9 cellular contexts compared by ENCODE assay signal in the genomic region with DNA sequence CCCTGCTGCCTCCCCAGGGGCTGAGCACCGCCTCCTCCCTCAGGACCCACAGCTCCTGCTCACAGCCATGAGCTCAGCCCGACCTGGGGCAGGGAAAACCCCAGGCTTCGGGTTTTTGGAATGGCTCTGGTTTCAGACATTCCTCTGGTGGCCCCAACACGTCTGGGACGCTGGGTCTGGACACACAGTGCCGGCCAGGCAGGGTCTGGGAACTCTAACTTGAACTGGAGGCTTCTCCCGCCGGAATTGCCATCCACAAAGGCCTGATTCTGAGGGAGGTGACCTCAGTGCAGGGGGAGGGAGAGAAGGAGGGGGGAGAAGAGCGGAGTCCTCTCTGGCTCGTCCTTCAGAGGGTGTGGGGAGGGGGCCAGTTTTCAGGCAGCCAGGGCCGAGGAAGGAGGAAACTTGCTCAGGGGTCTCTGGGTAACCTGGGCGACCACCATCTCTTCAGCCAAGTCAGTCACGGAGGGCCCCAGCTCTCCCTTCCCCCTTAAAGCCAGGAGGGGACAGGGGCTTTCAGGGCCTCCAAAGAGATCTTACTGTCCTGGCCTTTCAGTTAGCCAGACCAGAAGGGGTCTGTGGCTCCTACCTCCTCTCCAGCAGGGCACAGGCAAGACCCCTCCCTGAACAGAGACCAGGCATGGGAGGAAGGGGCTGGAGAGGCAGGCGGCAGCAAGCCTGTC. TPM values are rescaled to one million over a fixed set of nuclear protein-coding genes. Genes with fewer than 3 reads are reported as not detected.
DNase-seq lines count a peak whose midpoint lies in the region; ATAC-seq and TF ChIP-seq lines count a peak whose summit lies in the region.
"Had no signal": no experiment of that assay in that cellular context is flagged by ENCODE, and none has a peak within 500 bp of the region (broad histone marks: within the 10 kb centered on the region; RNA-seq: fewer than 3 reads in every experiment).

No MANE protein-coding gene starts in this region.

- H3K36me3 ChIP-seq in WERI-Rb-1 (no peaks in the 10 kb centered on the region), muscle layer of colon (ENCODE audit: insufficient read depth, low read length) (peaks cover 24% of the 10 kb centered on the region), suprapubic skin (peaks cover 14% of the 10 kb centered on the region)

- no peak for TF ChIP-seq CTCF in WERI-Rb-1 (IDR thresholded peaks at IDR 0.05; ENCODE audit: low read depth, low read length)
- TF ChIP-seq CTCF in suprapubic skin (IDR thresholded peaks at IDR 0.05), result no peak

- no peak for TF ChIP-seq POLR2A in suprapubic skin (IDR thresholded peaks at IDR 0.05)

- H3K9ac ChIP-seq in muscle layer of colon (ENCODE audit: low read length), result no peak overlapping the region

- 63% methylated on average over 8 of the region's 14 CpGs for WGBS in suprapubic skin

- ATAC-seq in Right ventricle myocardium superior (ENCODE audit: poor library complexity) (peak; percentile 79), HG02981 (IDR thresholded peaks at IDR 0.05; ENCODE audit: unreplicated experiment) (no peak)

- H3K27me3 ChIP-seq in WERI-Rb-1 (ENCODE audit: insufficient read depth, low read depth, severe bottlenecking) (no peaks in the 10 kb centered on the region), muscle layer of colon (ENCODE audit: control insufficient read depth in 1 of 2, insufficient read depth in 2 of 2, low read length in 2 of 2) (no peaks in the 10 kb centered on the region), suprapubic skin (no peaks in the 10 kb centered on the region)

- TF ChIP-seq EP300 in suprapubic skin (IDR thresholded peaks at IDR 0.05), result no peak

- H3K27ac ChIP-seq in WERI-Rb-1 (peak overlapping the region; percentile 40), muscle layer of colon (ENCODE audit: low read depth, low read length) (peak overlapping the region; percentile 7), suprapubic skin (peak overlapping the region; percentile 79)

- H3K9me3 ChIP-seq in WERI-Rb-1 (ENCODE audit: severe bottlenecking) (no peaks in the 10 kb centered on the region), muscle layer of colon (ENCODE audit: low read length) (no peaks in the 10 kb centered on the region), suprapubic skin (no peaks in the 10 kb centered on the region)

- H3K4me3 ChIP-seq in WERI-Rb-1 (ENCODE audit: low read depth, low read length) (no peak overlapping the region), muscle layer of colon (ENCODE audit: low read depth in 1 of 2, low read length in 2 of 2) (no peak overlapping the region), suprapubic skin (peak overlapping the region; percentile 19)

- intact Hi-C loops in Right ventricle myocardium superior (cut with DNase I), result no loop called here

- DNase-seq in WERI-Rb-1 (no peak), Right ventricle myocardium superior (peak; percentile 87), suprapubic skin (ENCODE audit: low spot score in 2 of 2) (peak in 1 of 2 donors; percentile 64), NCI-H345 (lab: John Stamatoyannopoulos, UW) (no peak), NCI-H1694 treated with DMSO at 0.1 percent for 48 hours (lab: John Stamatoyannopoulos, UW) (no peak), occipital lobe (lab: John Stamatoyannopoulos, UW) (no peak)
- DNase-seq: DMS153 had no signal

- H3K4me1 ChIP-seq in muscle layer of colon (ENCODE audit: insufficient read depth, low read length) (peaks cover 18% of the 10 kb centered on the region), suprapubic skin (peaks cover 21% of the 10 kb centered on the region)

RNA-seq across cellular contexts. Expression of a gene that starts 19.4 kb away (rescaled TPM):
- total RNA-seq in Right ventricle myocardium superior (29.0 TPM), suprapubic skin (10 to 100 TPM in 1 of 4 donors, 1 to 10 TPM in 3; 8.2 to 12.2 (median 8.8) TPM), occipital lobe (10.3 TPM)

RNA-seq across cellular contexts. Expression of a gene that starts 34.1 kb away (rescaled TPM):
- total RNA-seq in Right ventricle myocardium superior (2.4 TPM), suprapubic skin (1 to 10 TPM; 3.7 to 5.9 (median 4.5) TPM), occipital lobe (7.2 TPM)

Comparison
In these comparisons a context has a peak if more than half of its experiments do, and no peak if none do; other contexts are left out.
1. H3K27ac ChIP-seq: peak in every context shown above with its lines; median percentile 79 in suprapubic skin; 40 in WERI-Rb-1; 7 in muscle layer of colon.